ENCODE assay signal across 10 cellular contexts in genomic region chr5:54611290-54611951, GRCh38.
DNase-seq lines count a peak whose midpoint lies in the region; ATAC-seq, FAIRE-seq and TF ChIP-seq lines count a peak whose summit lies in the region.
"Had no signal": no experiment of that assay in that cellular context is flagged by ENCODE, and none has a peak within 500 bp of the region (broad histone marks: within the 10 kb centered on the region; RNA-seq: fewer than 3 reads in every experiment).

No MANE protein-coding gene starts in this region.

- POLR2A ChIA-PET in naive thymus-derived CD8-positive, alpha-beta T cell (lab: Charles Lee): interaction anchor here (0.9 to 1.7 kb wide), 4 partner anchors 9 to 93 kb away, joined by 3 to 13 read pairs (median 3); partner anchors contain the start of gene SNX18

- no peak for FAIRE-seq in frontal cortex (lab: Jason Lieb, UNC)

- H3K36me3 ChIP-seq in ascending aorta: no peaks in the 10 kb centered on the region
- H3K36me3 ChIP-seq: sigmoid colon had no signal

- peaks cover 0 to 9% (median 4%) of the 10 kb centered on the region in 9 donors for H3K9me3 Mint-ChIP-seq in naive thymus-derived CD8-positive, alpha-beta T cell

- peak; percentile 5 for ATAC-seq in HG03135 (IDR thresholded peaks at IDR 0.05; ENCODE audit: unreplicated experiment)
- ATAC-seq in naive thymus-derived CD8-positive, alpha-beta T cell: no peak
- ATAC-seq in GM18858 (IDR thresholded peaks at IDR 0.05; ENCODE audit: unreplicated experiment): no peak
- ATAC-seq in GM21515 (IDR thresholded peaks at IDR 0.05; ENCODE audit: unreplicated experiment): no peak

- H3K36me3 Mint-ChIP-seq in naive thymus-derived CD8-positive, alpha-beta T cell: peaks cover 0 to 8% (median 3%) of the 10 kb centered on the region in 3 donors

- no peaks in the 10 kb centered on the region for H3K27me3 ChIP-seq in ascending aorta
- H3K27me3 ChIP-seq: sigmoid colon had no signal

- peaks cover 0 to 22% of the 10 kb centered on the region in 2 donors for H3K4me1 ChIP-seq in ascending aorta

- H3K4me3 Mint-ChIP-seq in naive thymus-derived CD8-positive, alpha-beta T cell: peak overlapping the region in 6 of 10 donors; percentile 52 to 71 (median 64)

- DNase-seq in CD1c-positive myeloid dendritic cell (ENCODE audit: extremely low spot score) (peak; percentile 61), ascending aorta (ENCODE audit: low spot score in 2 of 2) (no peak), foreskin fibroblast (no peak), frontal cortex (ENCODE audit: low spot score in 2 of 2) (no peak)
- DNase-seq in naive thymus-derived CD8-positive, alpha-beta T cell: no peak
- DNase-seq: activated naive CD4-positive, alpha-beta T cell treated with anti-CD3 and anti-CD28 coated beads, Interleukin-2, amount 50 U/mL, for 16 hours; sigmoid colon had no signal

- no peaks in the 10 kb centered on the region for H3K27me3 Mint-ChIP-seq in naive thymus-derived CD8-positive, alpha-beta T cell

- no peak for TF ChIP-seq CTCF in ascending aorta (IDR thresholded peaks at IDR 0.05)
- TF ChIP-seq CTCF in foreskin fibroblast (IDR thresholded peaks at IDR 0.05; ENCODE audit: low read depth, low read length): no peak

- peak overlapping the region; percentile 4 to 83 (median 74) for H3K27ac Mint-ChIP-seq in naive thymus-derived CD8-positive, alpha-beta T cell

- peaks cover 11 to 52% (median 20%) of the 10 kb centered on the region in 4 donors for H3K4me1 Mint-ChIP-seq in naive thymus-derived CD8-positive, alpha-beta T cell

- H3K4me3 ChIP-seq in ascending aorta (no peak overlapping the region), foreskin fibroblast (ENCODE audit: low read depth in 1 of 2, low read length in 2 of 2) (no peak overlapping the region)
- H3K4me3 ChIP-seq: sigmoid colon had no signal

- intact Hi-C loops in ascending aorta (cut with DNase I): no loop called here

- H3K27ac ChIP-seq in ascending aorta: peak overlapping the region; percentile 3 to 33
- H3K27ac ChIP-seq: sigmoid colon had no signal

- no peaks in the 10 kb centered on the region for H3K9me3 ChIP-seq in ascending aorta
- H3K9me3 ChIP-seq: sigmoid colon had no signal
